ENCODE assay signal across 13 cellular contexts in the genomic region with DNA sequence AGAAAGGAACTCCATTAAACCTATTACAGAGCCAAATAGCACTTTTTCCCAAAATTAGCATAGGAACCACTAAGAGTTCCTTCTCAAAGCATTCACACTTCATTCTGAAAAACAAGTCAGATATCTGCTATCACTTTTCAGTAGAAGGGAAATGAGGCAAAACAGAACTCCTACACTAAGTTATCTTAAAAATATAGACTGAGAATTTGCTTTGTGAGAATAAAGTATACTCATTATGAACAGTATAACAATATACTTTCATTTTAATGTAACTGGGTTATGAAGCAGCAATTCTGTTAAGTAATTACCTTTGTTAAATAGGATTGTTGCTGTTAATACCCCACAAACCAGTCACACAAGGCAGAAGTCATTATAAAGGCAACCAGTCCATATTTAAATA.
"Had no signal": no experiment of that assay in that cellular context is flagged by ENCODE, and none has a peak within 500 bp of the region (broad histone marks: within the 10 kb centered on the region; RNA-seq: fewer than 3 reads in every experiment).

No MANE protein-coding gene starts in this region.

- H3K4me3 Mint-ChIP-seq: naive B cell had no signal

- H3K27me3 Mint-ChIP-seq: naive B cell had no signal

- DNase-seq: activated naive CD4-positive, alpha-beta T cell treated with anti-CD3 and anti-CD28 coated beads, Interleukin-2, amount 50 U/mL, for 16 hours; amygdala; body of pancreas; caudate nucleus; mammary epithelial cell; naive B cell; stimulated activated CD4-positive, alpha-beta T cell treated with anti-CD3 and anti-CD28 coated beads, Interleukin-1b, Interleukin-23, amount 100 ng/mL, for 48 hours; stomach; T1000; testis; upper lobe of right lung had no signal

- H3K9me3 Mint-ChIP-seq: naive B cell had no signal

- ATAC-seq: body of pancreas, esophagus mucosa, left lobe of liver, upper lobe of right lung had no signal
